17 cellular contexts compared by ENCODE assay signal in the genomic region with DNA sequence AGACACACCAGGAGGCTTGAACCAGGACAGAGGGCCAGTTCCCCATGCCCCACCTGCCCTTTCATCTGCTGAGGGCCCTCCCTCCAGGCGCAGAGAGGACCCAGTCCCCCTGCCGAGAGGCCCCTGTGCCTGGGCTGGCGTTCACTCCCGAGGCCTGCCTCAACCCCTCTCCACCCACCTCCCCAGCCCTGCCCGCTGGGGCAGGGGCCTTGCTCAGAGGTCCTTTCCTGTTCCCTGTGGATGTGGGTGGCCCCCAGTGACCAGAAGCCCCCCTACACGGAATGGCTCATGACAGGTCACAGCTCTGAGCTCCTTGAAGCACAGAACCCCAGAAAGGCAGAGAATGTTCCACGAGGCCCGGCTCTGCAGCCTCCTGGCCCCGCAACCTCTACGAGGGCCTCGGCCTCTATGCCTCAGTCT. TPM values are rescaled to one million over a fixed set of nuclear protein-coding genes. Genes with fewer than 3 reads are reported as not detected.
A peak's percentile ranks its signal among the peaks of the same experiment; 100 is the strongest.
DNase-seq lines count a peak whose midpoint lies in the region; ATAC-seq and TF ChIP-seq lines count a peak whose summit lies in the region.
"Had no signal": no experiment of that assay in that cellular context is flagged by ENCODE, and none has a peak within 500 bp of the region (broad histone marks: within the 10 kb centered on the region; RNA-seq: fewer than 3 reads in every experiment).

No MANE protein-coding gene starts in this region.

- peaks cover 0 to 2% of the 10 kb centered on the region in 2 donors for H3K27me3 Mint-ChIP-seq in CD8-positive, alpha-beta memory T cell
- no peaks in the 10 kb centered on the region for H3K27me3 Mint-ChIP-seq in IgD-negative memory B cell
- no peaks in the 10 kb centered on the region for H3K27me3 Mint-ChIP-seq in activated T-helper 17 cell treated with anti-CD3 and anti-CD28 coated beads, Interleukin-2, amount 50 U/mL, for 72 hours
- H3K27me3 Mint-ChIP-seq in natural killer cell (ENCODE audit: low read depth in 2 of 2), result no peaks in the 10 kb centered on the region
- H3K27me3 Mint-ChIP-seq in chondrocyte (ENCODE audit: low read depth), result no peaks in the 10 kb centered on the region

- intact Hi-C loops in natural killer cell (cut with micrococcal nuclease), result loop anchor here (1.0 kb wide), 1 partner anchor 8 kb away; the partner anchor contains the start of gene TMC8

- no peaks in the 10 kb centered on the region for H3K9me3 ChIP-seq in CD8-positive, alpha-beta memory T cell (ENCODE audit: low read length)
- H3K9me3 ChIP-seq: gastrocnemius medialis had no signal

- CTCF ChIA-PET in CD8-positive, alpha-beta memory T cell (lab: Charles Lee), result interaction anchor here (0.9 to 4.5 kb wide), 7 partner anchors 8 to 55 kb away, joined by 3 to 45 read pairs (median 4); partner anchors contain the start of gene TMC8

- H3K27me3 ChIP-seq in CD8-positive, alpha-beta memory T cell (ENCODE audit: insufficient read depth, low read length, poor library complexity, severe bottlenecking), result no peaks in the 10 kb centered on the region
- H3K27me3 ChIP-seq: gastrocnemius medialis had no signal

- peak overlapping the region; percentile 81 for H3K4me3 ChIP-seq in CD8-positive, alpha-beta memory T cell (ENCODE audit: low read length)
- H3K4me3 ChIP-seq: gastrocnemius medialis, GM23248, SK-N-MC had no signal

- H3K4me1 ChIP-seq in CD8-positive, alpha-beta memory T cell (ENCODE audit: insufficient read depth, low read length), result peaks cover 87% of the 10 kb centered on the region

- peaks cover 44 to 88% (median 45%) of the 10 kb centered on the region in 3 donors for H3K4me1 Mint-ChIP-seq in CD8-positive, alpha-beta memory T cell
- H3K4me1 Mint-ChIP-seq in IgD-negative memory B cell (peaks cover 5 to 32% (median 30%) of the 10 kb centered on the region in 3 donors), natural killer cell (peaks cover 32 to 61% of the 10 kb centered on the region in 2 donors), chondrocyte (ENCODE audit: low read depth) (no peaks in the 10 kb centered on the region)
- peaks cover 26% of the 10 kb centered on the region for H3K4me1 Mint-ChIP-seq in activated T-helper 17 cell treated with anti-CD3 and anti-CD28 coated beads, Interleukin-2, amount 50 U/mL, for 72 hours

- no peaks in the 10 kb centered on the region for H3K9me3 Mint-ChIP-seq in CD8-positive, alpha-beta memory T cell
- no peaks in the 10 kb centered on the region for H3K9me3 Mint-ChIP-seq in IgD-negative memory B cell
- no peaks in the 10 kb centered on the region for H3K9me3 Mint-ChIP-seq in activated T-helper 17 cell treated with anti-CD3 and anti-CD28 coated beads, Interleukin-2, amount 50 U/mL, for 72 hours
- no peaks in the 10 kb centered on the region for H3K9me3 Mint-ChIP-seq in natural killer cell
- no peaks in the 10 kb centered on the region for H3K9me3 Mint-ChIP-seq in chondrocyte (ENCODE audit: low read depth)

- peaks cover 65% of the 10 kb centered on the region for H3K36me3 ChIP-seq in CD8-positive, alpha-beta memory T cell (ENCODE audit: insufficient read depth, low read length)
- H3K36me3 ChIP-seq: gastrocnemius medialis had no signal

- peak overlapping the region; percentile 84 to 98 (median 90) for H3K27ac Mint-ChIP-seq in CD8-positive, alpha-beta memory T cell
- H3K27ac Mint-ChIP-seq in IgD-negative memory B cell (peak overlapping the region in 2 of 3 donors; percentile 91 to 92), natural killer cell (peak overlapping the region; percentile 82 to 84), chondrocyte (ENCODE audit: unreplicated experiment) (no peak overlapping the region)
- peak overlapping the region; percentile 88 for H3K27ac Mint-ChIP-seq in activated T-helper 17 cell treated with anti-CD3 and anti-CD28 coated beads, Interleukin-2, amount 50 U/mL, for 72 hours

- peak; percentile 17 for ATAC-seq in activated T-helper 17 cell treated with anti-CD3 and anti-CD28 coated beads, Interleukin-2, amount 50 U/mL, for 72 hours (replicated peaks)
- ATAC-seq in natural killer cell (peak in 2 of 3 donors; percentile 1 to 10), HG03521 (IDR thresholded peaks at IDR 0.05; ENCODE audit: unreplicated experiment) (no peak)
- ATAC-seq: gastrocnemius medialis had no signal

- POLR2A ChIA-PET in CD8-positive, alpha-beta memory T cell (lab: Charles Lee), result interaction anchor here (1.0 to 14.4 kb wide), 3 partner anchors 15 to 93 kb away, joined by 3 to 333 read pairs (median 4); partner anchors contain the start of gene TMC8

- no peak for TF ChIP-seq CTCF in natural killer cell (IDR thresholded peaks at IDR 0.05)
- TF ChIP-seq CTCF in chondrocyte (IDR thresholded peaks at IDR 0.05), result no peak

- no peak for DNase-seq in CD8-positive, alpha-beta memory T cell
- DNase-seq in natural killer cell (no peak), chondrocyte (ENCODE audit: low spot score) (no peak), LoVo (ENCODE audit: low spot score) (no peak), NCI-H524 treated with DMSO at 0.1 percent for 48 hours (lab: John Stamatoyannopoulos, UW) (no peak)
- DNase-seq: anterior cingulate cortex; COR-L47; effector CD8-positive, alpha-beta T cell; gastrocnemius medialis; GM23248; NCI-H1105 treated with DMSO at 0.1 percent for 48 hours; NCI-H748 treated with DMSO at 0.1 percent for 48 hours had no signal

- peaks cover 4 to 79% (median 5%) of the 10 kb centered on the region in 3 donors for H3K36me3 Mint-ChIP-seq in CD8-positive, alpha-beta memory T cell
- H3K36me3 Mint-ChIP-seq in IgD-negative memory B cell (no peaks in the 10 kb centered on the region), natural killer cell (no peaks in the 10 kb centered on the region), chondrocyte (ENCODE audit: low read depth) (peaks cover 2% of the 10 kb centered on the region)
- H3K36me3 Mint-ChIP-seq in activated T-helper 17 cell treated with anti-CD3 and anti-CD28 coated beads, Interleukin-2, amount 50 U/mL, for 72 hours (ENCODE audit: low read depth), result peaks cover 83% of the 10 kb centered on the region

- H3K4me3 Mint-ChIP-seq in CD8-positive, alpha-beta memory T cell, result peak overlapping the region; percentile 78 to 92 (median 85)
- H3K4me3 Mint-ChIP-seq in IgD-negative memory B cell (peak overlapping the region; percentile 64 to 88 (median 78)), natural killer cell (peak overlapping the region; percentile 86), chondrocyte (ENCODE audit: unreplicated experiment) (no peak overlapping the region)
- H3K4me3 Mint-ChIP-seq in activated T-helper 17 cell treated with anti-CD3 and anti-CD28 coated beads, Interleukin-2, amount 50 U/mL, for 72 hours, result peak overlapping the region; percentile 88

- peak overlapping the region; percentile 54 for H3K27ac ChIP-seq in CD8-positive, alpha-beta memory T cell (ENCODE audit: low read depth, low read length)
- H3K27ac ChIP-seq: gastrocnemius medialis, GM23248, SK-N-MC had no signal

RNA-seq across cellular contexts. Expression of gene TMC6, which starts 6.7 kb away (rescaled TPM):
- total RNA-seq in CD8-positive, alpha-beta memory T cell, result 100 to 1,000 TPM; 150 TPM
- polyA plus RNA-seq in CD8-positive, alpha-beta memory T cell, result 296 TPM
- polyA plus RNA-seq in IgD-negative memory B cell, result 212 TPM
- 100 to 1,000 TPM; 165 to 351 TPM for total RNA-seq in activated T-helper 17 cell treated with anti-CD3 and anti-CD28 coated beads, Interleukin-2, amount 50 U/mL, for 72 hours
- total RNA-seq in natural killer cell (100 to 1,000 TPM; 653 to 825 (median 687) TPM), chondrocyte (12.4 to 19.6 TPM (median 17.5 TPM) in 3 replicates)
- total RNA-seq: GM23248 had no signal
- polyA plus RNA-seq: GM23248 had no signal

RNA-seq across cellular contexts. Expression of gene TMC8, which starts 8.8 kb away (rescaled TPM):
- total RNA-seq in CD8-positive, alpha-beta memory T cell, result 100 to 1,000 TPM; 117 to 126 TPM
- polyA plus RNA-seq in CD8-positive, alpha-beta memory T cell, result 139 TPM
- 97.5 TPM for polyA plus RNA-seq in IgD-negative memory B cell
- total RNA-seq in activated T-helper 17 cell treated with anti-CD3 and anti-CD28 coated beads, Interleukin-2, amount 50 U/mL, for 72 hours, result 100 to 1,000 TPM; 126 to 250 TPM
- total RNA-seq in natural killer cell (100 to 1,000 TPM; 401 to 551 (median 435) TPM), chondrocyte (0.40 to 0.97 TPM in 2 of 3 replicates, not detected in the other)
- total RNA-seq: GM23248 had no signal
- polyA plus RNA-seq: GM23248 had no signal

RNA-seq across cellular contexts. Expression of gene C17orf99, which starts 24.4 kb away (rescaled TPM):
- not detected for total RNA-seq in CD8-positive, alpha-beta memory T cell
- polyA plus RNA-seq in CD8-positive, alpha-beta memory T cell, result not detected
- not detected for polyA plus RNA-seq in IgD-negative memory B cell
- under 1 TPM; 0.67 to 0.82 TPM for total RNA-seq in activated T-helper 17 cell treated with anti-CD3 and anti-CD28 coated beads, Interleukin-2, amount 50 U/mL, for 72 hours
- total RNA-seq in natural killer cell, result not detected
- not detected in 3 replicates for total RNA-seq in chondrocyte
- total RNA-seq: gastrocnemius medialis, GM23248, temporal lobe had no signal
- polyA plus RNA-seq: GM23248 had no signal

RNA-seq across cellular contexts. Expression of gene SYNGR2, which starts 46.6 kb away (rescaled TPM):
- total RNA-seq in CD8-positive, alpha-beta memory T cell, result 100 to 1,000 TPM; 186 to 200 TPM
- 140 TPM for polyA plus RNA-seq in CD8-positive, alpha-beta memory T cell
- 633 TPM for polyA plus RNA-seq in IgD-negative memory B cell
- 100 to 1,000 TPM in 1 of 2 donors, 10 to 100 TPM in 1; 90.4 to 118 TPM for total RNA-seq in activated T-helper 17 cell treated with anti-CD3 and anti-CD28 coated beads, Interleukin-2, amount 50 U/mL, for 72 hours
- 10 to 100 TPM; 41.2 to 62.1 (median 43.5) TPM for total RNA-seq in natural killer cell
- 35.1 to 57.6 TPM (median 52.3 TPM) in 3 replicates for total RNA-seq in chondrocyte

Comparison
In these comparisons a context has a peak if more than half of its experiments do, and no peak if none do; other contexts are left out.
1. RNA of gene TMC8, which starts 8.8 kb away (total RNA-seq): 401 to 551 TPM in natural killer cell, 126 to 250 TPM in activated T-helper 17 cell treated with anti-CD3 and anti-CD28 coated beads, Interleukin-2, amount 50 U/mL, for 72 hours and 117 to 126 TPM in CD8-positive, alpha-beta memory T cell; 0.40 to 0.97 TPM in chondrocyte; every median in the first group is over 10 times any median in the second.